In the genomic region with DNA sequence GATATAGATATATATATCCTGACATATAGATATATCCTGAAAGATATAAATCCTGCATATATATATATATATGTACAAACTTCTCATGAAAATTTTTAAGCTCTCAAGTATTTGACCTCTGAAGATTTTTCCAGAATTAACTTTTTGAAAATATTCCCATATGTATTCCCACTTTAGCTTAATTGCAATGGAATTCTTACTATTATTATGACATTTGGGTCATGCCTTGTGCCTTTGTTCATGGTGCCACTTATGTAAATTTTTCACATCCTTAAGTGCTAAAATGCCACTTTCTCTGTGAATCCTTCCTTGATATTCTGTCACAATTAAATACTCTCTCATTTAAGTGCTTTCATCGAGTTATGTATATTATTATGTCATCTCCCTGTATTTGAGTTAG, we compare ENCODE assay signal across 38 cellular contexts.
"Had no signal": no experiment of that assay in that cellular context is flagged by ENCODE, and none has a peak within 500 bp of the region (broad histone marks: within the 10 kb centered on the region; RNA-seq: fewer than 3 reads in every experiment).

No MANE protein-coding gene starts in this region.

- H3K27ac Mint-ChIP-seq: activated naive CD4-positive, alpha-beta T cell treated with anti-CD3 and anti-CD28 coated beads for 36 hours; activated naive CD4-positive, alpha-beta T cell treated with anti-CD3 and anti-CD28 coated beads, Interleukin-2, amount 10 ng/mL, durations not matched to agents 7 days and 5 days; activated naive CD4-positive, alpha-beta T cell treated with anti-CD3 and anti-CD28 coated beads, Interleukin-2, amount 50 U/mL, for 24 hours; activated naive CD4-positive, alpha-beta T cell treated with anti-CD3 and anti-CD28 coated beads, Interleukin-2, amount 50 U/mL, for 72 hours; activated naive CD8-positive, alpha-beta T cell; activated naive CD8-positive, alpha-beta T cell treated with anti-CD3 and anti-CD28 coated beads for 36 hours; activated naive CD8-positive, alpha-beta T cell treated with anti-CD3 and anti-CD28 coated beads, Interleukin-2, amount 10 ng/mL, durations not matched to agents 7 days and 5 days; activated naive CD8-positive, alpha-beta T cell treated with anti-CD3 and anti-CD28 coated beads, Interleukin-2, amount 50 U/mL, for 24 hours; activated T-cell treated with anti-CD3 and anti-CD28 coated beads, Interleukin-2, amount 50 U/mL, for 24 hours; activated T-cell treated with anti-CD3 and anti-CD28 coated beads, Interleukin-2, amount 50 U/mL, for 72 hours; activated T-helper 1 cell treated with anti-CD3 and anti-CD28 coated beads, Interleukin-12 subunit alpha, Interleukin-12 subunit beta, Interleukin-2, Interleukin-4 antibody, amounts not matched to agents 30 ng/mL and 10 ng/mL and 1 ng/mL, durations not matched to agents 14 hours and 24 hours and 36 hours; activated T-helper 17 cell treated with anti-CD3 and anti-CD28 coated beads, Interleukin-2, amount 50 U/mL, for 72 hours; activated T-helper 2 cell treated with anti-CD3 and anti-CD28 coated beads, Interferon-gamma antibody, Interleukin-2, Interleukin-4, amounts not matched to agents 10 μg/mL and 5 μg/mL and 100 μg/mL, durations not matched to agents 14 hours and 24 hours and 36 hours; brain had no signal

- H3K4me3 Mint-ChIP-seq: activated naive CD4-positive, alpha-beta T cell treated with anti-CD3 and anti-CD28 coated beads for 36 hours; activated naive CD4-positive, alpha-beta T cell treated with anti-CD3 and anti-CD28 coated beads, Interleukin-2, amount 10 ng/mL, durations not matched to agents 7 days and 5 days; activated naive CD4-positive, alpha-beta T cell treated with anti-CD3 and anti-CD28 coated beads, Interleukin-2, amount 50 U/mL, for 24 hours; activated naive CD8-positive, alpha-beta T cell; activated naive CD8-positive, alpha-beta T cell treated with anti-CD3 and anti-CD28 coated beads for 36 hours; activated naive CD8-positive, alpha-beta T cell treated with anti-CD3 and anti-CD28 coated beads, Interleukin-2, amount 10 ng/mL, durations not matched to agents 7 days and 5 days; activated naive CD8-positive, alpha-beta T cell treated with anti-CD3 and anti-CD28 coated beads, Interleukin-2, amount 50 U/mL, for 24 hours; activated T-cell treated with anti-CD3 and anti-CD28 coated beads, Interleukin-2, amount 50 U/mL, for 24 hours; activated T-cell treated with anti-CD3 and anti-CD28 coated beads, Interleukin-2, amount 50 U/mL, for 4 hours; activated T-cell treated with anti-CD3 and anti-CD28 coated beads, Interleukin-2, amount 50 U/mL, for 72 hours; activated T-helper 1 cell treated with anti-CD3 and anti-CD28 coated beads, Interleukin-12 subunit alpha, Interleukin-12 subunit beta, Interleukin-2, Interleukin-4 antibody, amounts not matched to agents 30 ng/mL and 10 ng/mL and 1 ng/mL, durations not matched to agents 14 hours and 24 hours and 36 hours; activated T-helper 17 cell treated with anti-CD3 and anti-CD28 coated beads, Interleukin-2, amount 50 U/mL, for 72 hours; brain; central memory CD8-positive, alpha-beta T cell had no signal

- H3K9me3 Mint-ChIP-seq: activated naive CD4-positive, alpha-beta T cell treated with anti-CD3 and anti-CD28 coated beads, Interleukin-2, amount 10 ng/mL, durations not matched to agents 7 days and 5 days; activated naive CD8-positive, alpha-beta T cell treated with anti-CD3 and anti-CD28 coated beads for 36 hours; activated naive CD8-positive, alpha-beta T cell treated with anti-CD3 and anti-CD28 coated beads, Interleukin-2, amount 10 ng/mL, durations not matched to agents 7 days and 5 days; activated T-cell treated with anti-CD3 and anti-CD28 coated beads, Interleukin-2, amount 50 U/mL, for 24 hours; activated T-cell treated with anti-CD3 and anti-CD28 coated beads, Interleukin-2, amount 50 U/mL, for 4 hours; activated T-helper 1 cell treated with anti-CD3 and anti-CD28 coated beads, Interleukin-12 subunit alpha, Interleukin-12 subunit beta, Interleukin-2, Interleukin-4 antibody, amounts not matched to agents 30 ng/mL and 10 ng/mL and 1 ng/mL, durations not matched to agents 14 hours and 24 hours and 36 hours; activated T-helper 2 cell treated with anti-CD3 and anti-CD28 coated beads, Interferon-gamma antibody, Interleukin-2, Interleukin-4, amounts not matched to agents 10 μg/mL and 5 μg/mL and 100 μg/mL, durations not matched to agents 14 hours and 24 hours and 36 hours had no signal

- H3K4me1 Mint-ChIP-seq: activated naive CD4-positive, alpha-beta T cell treated with anti-CD3 and anti-CD28 coated beads, Interleukin-2, amount 10 ng/mL, durations not matched to agents 7 days and 5 days; activated naive CD4-positive, alpha-beta T cell treated with anti-CD3 and anti-CD28 coated beads, Interleukin-2, amount 50 U/mL, for 24 hours; activated naive CD8-positive, alpha-beta T cell treated with anti-CD3 and anti-CD28 coated beads for 36 hours; activated naive CD8-positive, alpha-beta T cell treated with anti-CD3 and anti-CD28 coated beads, Interleukin-2, amount 10 ng/mL, durations not matched to agents 7 days and 5 days; activated naive CD8-positive, alpha-beta T cell treated with anti-CD3 and anti-CD28 coated beads, Interleukin-2, amount 50 U/mL, for 24 hours; activated T-helper 17 cell treated with anti-CD3 and anti-CD28 coated beads, Interleukin-2, amount 50 U/mL, for 72 hours; central memory CD8-positive, alpha-beta T cell had no signal

- DNase-seq: activated effector memory CD4-positive, alpha-beta T cell treated with anti-CD3 and anti-CD28 coated beads, Interleukin-2, amount 50 U/mL, for 16 hours; activated effector memory CD4-positive, alpha-beta T cell treated with Interleukin-2 at 50 U/mL for 16 hours; activated gamma-delta T cell; activated gamma-delta T cell treated with Interleukin-2 at 50 U/mL for 16 hours; activated naive CD4-positive, alpha-beta T cell; activated naive CD4-positive, alpha-beta T cell treated with anti-CD3 and anti-CD28 coated beads for 36 hours; activated naive CD4-positive, alpha-beta T cell treated with anti-CD3 and anti-CD28 coated beads, Interleukin-2, amount 10 ng/mL, durations not matched to agents 7 days and 5 days; activated naive CD4-positive, alpha-beta T cell treated with anti-CD3 and anti-CD28 coated beads, Interleukin-2, amount 50 U/mL, for 16 hours; activated naive CD4-positive, alpha-beta T cell treated with Interleukin-2 at 50 U/mL for 16 hours; activated naive CD8-positive, alpha-beta T cell treated with anti-CD3 and anti-CD28 coated beads for 36 hours; activated naive CD8-positive, alpha-beta T cell treated with anti-CD3 and anti-CD28 coated beads, Interleukin-2, amount 10 ng/mL, durations not matched to agents 7 days and 5 days; activated naive CD8-positive, alpha-beta T cell treated with anti-CD3 and anti-CD28 coated beads, Interleukin-2, amount 50 U/mL, for 24 hours; activated T-cell treated with anti-CD3 and anti-CD28 coated beads, Interleukin-2, amount 50 U/mL, for 1 hour; activated T-cell treated with anti-CD3 and anti-CD28 coated beads, Interleukin-2, amount 50 U/mL, for 24 hours; activated T-cell treated with anti-CD3 and anti-CD28 coated beads, Interleukin-2, amount 50 U/mL, for 4 hours; activated T-cell treated with anti-CD3 and anti-CD28 coated beads, Interleukin-2, amount 50 U/mL, for 48 hours; activated T-cell treated with anti-CD3 and anti-CD28 coated beads, Interleukin-2, amount 50 U/mL, for 72 hours; adrenal gland; amniotic stem cell; amygdala; anterior cingulate cortex; aorta; body of pancreas; brain microvascular endothelial cell; caudate nucleus; central memory CD4-positive, alpha-beta T cell; cerebellar nuclear complex had no signal

- H3K4me1 ChIP-seq: adrenal gland, ascending aorta, breast epithelium had no signal

- H3K27ac ChIP-seq: adrenal gland, ascending aorta, body of pancreas, brain microvascular endothelial cell, breast epithelium, cardiac muscle cell had no signal

- H3K9me3 ChIP-seq: adrenal gland, ascending aorta, body of pancreas, breast epithelium had no signal

- H3K36me3 ChIP-seq: adrenal gland, ascending aorta, brain microvascular endothelial cell, breast epithelium, cardiac muscle cell had no signal

- H3K27me3 Mint-ChIP-seq: activated naive CD4-positive, alpha-beta T cell treated with anti-CD3 and anti-CD28 coated beads, Interleukin-2, amount 10 ng/mL, durations not matched to agents 7 days and 5 days; activated naive CD4-positive, alpha-beta T cell treated with anti-CD3 and anti-CD28 coated beads, Interleukin-2, amount 50 U/mL, for 24 hours; activated naive CD8-positive, alpha-beta T cell treated with anti-CD3 and anti-CD28 coated beads, Interleukin-2, amount 10 ng/mL, durations not matched to agents 7 days and 5 days; activated naive CD8-positive, alpha-beta T cell treated with anti-CD3 and anti-CD28 coated beads, Interleukin-2, amount 50 U/mL, for 24 hours; activated T-cell treated with anti-CD3 and anti-CD28 coated beads, Interleukin-2, amount 50 U/mL, for 24 hours; activated T-helper 17 cell treated with anti-CD3 and anti-CD28 coated beads, Interleukin-2, amount 50 U/mL, for 72 hours; brain; central memory CD8-positive, alpha-beta T cell had no signal

- H3K36me3 Mint-ChIP-seq: activated naive CD4-positive, alpha-beta T cell treated with anti-CD3 and anti-CD28 coated beads, Interleukin-2, amount 10 ng/mL, durations not matched to agents 7 days and 5 days; activated naive CD4-positive, alpha-beta T cell treated with anti-CD3 and anti-CD28 coated beads, Interleukin-2, amount 50 U/mL, for 24 hours; activated naive CD4-positive, alpha-beta T cell treated with anti-CD3 and anti-CD28 coated beads, Interleukin-2, amount 50 U/mL, for 72 hours; activated naive CD8-positive, alpha-beta T cell; activated naive CD8-positive, alpha-beta T cell treated with anti-CD3 and anti-CD28 coated beads for 36 hours; activated naive CD8-positive, alpha-beta T cell treated with anti-CD3 and anti-CD28 coated beads, Interleukin-2, amount 10 ng/mL, durations not matched to agents 7 days and 5 days; brain had no signal

- H3K27me3 ChIP-seq: adrenal gland, ascending aorta, body of pancreas, brain microvascular endothelial cell, breast epithelium, cardiac muscle cell had no signal

- H3K4me3 ChIP-seq: adrenal gland, ascending aorta, body of pancreas, breast epithelium, cardiac muscle cell had no signal

- ATAC-seq: activated naive CD4-positive, alpha-beta T cell treated with anti-CD3 and anti-CD28 coated beads, Interleukin-2, amount 50 U/mL, for 72 hours; activated naive CD8-positive, alpha-beta T cell treated with anti-CD3 and anti-CD28 coated beads, Interleukin-2, amount 50 U/mL, for 24 hours; activated T-cell treated with anti-CD3 and anti-CD28 coated beads, Interleukin-2, amount 50 U/mL, for 4 hours; activated T-cell treated with anti-CD3 and anti-CD28 coated beads, Interleukin-2, amount 50 U/mL, for 72 hours; activated T-helper 17 cell treated with anti-CD3 and anti-CD28 coated beads, Interleukin-2, amount 50 U/mL, for 72 hours; body of pancreas had no signal
